ENCODE assay signal across 28 cellular contexts in the genomic region with DNA sequence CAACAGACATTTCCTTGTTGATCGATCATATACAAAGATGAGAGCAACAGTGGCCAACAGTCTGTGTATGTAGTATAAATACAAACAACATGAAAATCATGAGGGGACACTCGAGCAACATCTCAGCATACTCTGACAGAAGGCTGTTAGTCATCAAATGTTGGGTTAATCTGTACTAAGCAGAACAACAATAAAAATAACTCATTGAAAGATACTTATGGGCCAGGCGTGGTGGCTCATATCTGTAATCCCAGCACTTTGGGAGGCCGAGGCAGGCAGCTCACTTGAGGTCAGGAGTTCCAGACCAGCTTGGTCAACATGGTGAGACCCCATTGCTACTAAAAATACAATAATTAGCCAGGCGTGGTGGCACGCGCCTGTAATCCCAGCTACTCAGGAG.
DNase-seq lines count a peak whose midpoint lies in the region; ATAC-seq, FAIRE-seq and TF ChIP-seq lines count a peak whose summit lies in the region.
"Had no signal": no experiment of that assay in that cellular context is flagged by ENCODE, and none has a peak within 500 bp of the region (broad histone marks: within the 10 kb centered on the region; RNA-seq: fewer than 3 reads in every experiment).

No MANE protein-coding gene starts in this region.

- peak; percentile 24 for FAIRE-seq in endothelial cell of umbilical vein (lab: Jason Lieb, UNC)
- FAIRE-seq: A204.1, GM12878, GM12892, GM18507 had no signal

- WGBS in heart right ventricle, 2 donors = 96% methylated on average over 7 of the region's 7 CpGs

- H3K9me3 Mint-ChIP-seq in stimulated activated effector memory CD8-positive, alpha-beta T cell treated with anti-CD3 and anti-CD28 coated beads, Interleukin-12 subunit alpha, Interleukin-12 subunit beta, amount 100 ng/mL, for 72 hours = peaks cover 2% of the 10 kb centered on the region
- H3K9me3 Mint-ChIP-seq in activated T-cell treated with anti-CD3 and anti-CD28 coated beads, Interleukin-2, amount 50 U/mL, for 72 hours = peaks cover 2% of the 10 kb centered on the region in 2 donors

- POLR2A ChIA-PET in endothelial cell of umbilical vein (lab: Charles Lee) = no interaction called here

- no peak overlapping the region for H3K4me2 ChIP-seq in endothelial cell of umbilical vein (ENCODE audit: insufficient read depth, low read length)
- H3K4me2 ChIP-seq: BLaER1 had no signal

- intact Hi-C loops in endothelial cell of umbilical vein (cut with micrococcal nuclease) (no loop called here), heart right ventricle (cut with DNase I) (no loop called here)

- H3K27ac ChIP-seq in endothelial cell of umbilical vein (ENCODE audit: insufficient read depth, low read depth, low read length) (no peak overlapping the region), heart right ventricle (no peak overlapping the region)
- H3K27ac ChIP-seq: BLaER1 had no signal

- H3K9me3 ChIP-seq in endothelial cell of umbilical vein (replicated peaks; ENCODE audit: control insufficient read depth, insufficient read depth, low read length) (no peaks in the 10 kb centered on the region), heart right ventricle (peaks cover 0 to 5% (median 0%) of the 10 kb centered on the region in 11 donors)
- H3K9me3 ChIP-seq: BE2C had no signal

- no peaks in the 10 kb centered on the region for H3K27me3 ChIP-seq in endothelial cell of umbilical vein (ENCODE audit: control insufficient read depth in 2 of 2, insufficient read depth in 2 of 2, low read length in 2 of 2)
- H3K27me3 ChIP-seq in heart right ventricle = no peaks in the 10 kb centered on the region
- H3K27me3 ChIP-seq: BE2C, BLaER1 had no signal

- dilution Hi-C loops in endothelial cell of umbilical vein (cut with MboI; ENCODE audit: extremely low pct_ligation_motif_present, low sequenced_read_pairs) = no loop called here

- TF ChIP-seq POLR2A in endothelial cell of umbilical vein (IDR thresholded peaks at IDR 0.05; ENCODE audit: low read depth, low read length) = no peak

- DNase-seq in LHCN-M2 (ENCODE audit: low read depth) (peak; percentile 8), endothelial cell of umbilical vein (ENCODE audit: low read depth, low spot score) (no peak), iris pigment epithelial cell (ENCODE audit: low read depth) (peak; percentile 34), heart right ventricle (no peak)
- DNase-seq in stimulated activated effector memory CD8-positive, alpha-beta T cell treated with anti-CD3 and anti-CD28 coated beads, Interleukin-12 subunit alpha, Interleukin-12 subunit beta, amount 100 ng/mL, for 72 hours (ENCODE audit: low spot score in 2 of 2) = no peak
- DNase-seq in activated T-cell treated with anti-CD3 and anti-CD28 coated beads, Interleukin-2, amount 50 U/mL, for 72 hours = no peak
- no peak for DNase-seq in effector CD4-positive, alpha-beta T cell
- DNase-seq: 8988T; ACHN; BE2C; C1 segment of cervical spinal cord; CD4-positive, alpha-beta memory T cell; CD4-positive, CD25-positive, alpha-beta regulatory T cell; CD8-positive, alpha-beta memory T cell; COR-L47; DMS 273 treated with DMSO at 0.1 percent for 48 hours; DMS153; DMS53; DMS79; DND-41; EL; GDM1 had no signal

- no peak overlapping the region for H2AFZ ChIP-seq in endothelial cell of umbilical vein (ENCODE audit: low read depth, low read length)

- no peaks in the 10 kb centered on the region for H4K20me1 ChIP-seq in endothelial cell of umbilical vein (replicated peaks; ENCODE audit: control insufficient read depth, extremely low read depth, insufficient read depth, low read length)
- H4K20me1 ChIP-seq: BLaER1 had no signal

- ATAC-seq in heart right ventricle = no peak
- no peak for ATAC-seq in stimulated activated effector memory CD8-positive, alpha-beta T cell treated with anti-CD3 and anti-CD28 coated beads, Interleukin-12 subunit alpha, Interleukin-12 subunit beta, amount 100 ng/mL, for 72 hours
- ATAC-seq in activated T-cell treated with anti-CD3 and anti-CD28 coated beads, Interleukin-2, amount 50 U/mL, for 72 hours (replicated peaks in 1 of 2) = no peak
- ATAC-seq: GM12878 had no signal

- TF ChIP-seq CTCF in endothelial cell of umbilical vein (IDR thresholded peaks at IDR 0.05; ENCODE audit: extremely low read depth in 1 of 2, insufficient read depth in 1 of 2, low read depth in 1 of 2, low read length in 2 of 2) = no peak
- no peak for TF ChIP-seq CTCF in heart right ventricle (IDR thresholded peaks at IDR 0.05)

- H3K79me2 ChIP-seq in endothelial cell of umbilical vein (ENCODE audit: control insufficient read depth, insufficient read depth, low read length) = no peaks in the 10 kb centered on the region

- H3K36me3 Mint-ChIP-seq in stimulated activated effector memory CD8-positive, alpha-beta T cell treated with anti-CD3 and anti-CD28 coated beads, Interleukin-12 subunit alpha, Interleukin-12 subunit beta, amount 100 ng/mL, for 72 hours = no peaks in the 10 kb centered on the region
- H3K36me3 Mint-ChIP-seq in activated T-cell treated with anti-CD3 and anti-CD28 coated beads, Interleukin-2, amount 50 U/mL, for 72 hours (ENCODE audit: insufficient read depth in 2 of 2) = peaks cover 2 to 11% of the 10 kb centered on the region in 2 donors

- CTCF ChIA-PET in endothelial cell of umbilical vein (lab: Charles Lee) = interaction anchor here (0.7 kb wide), 1 partner anchor 54 kb away, joined by 3 read pairs; no protein-coding TSS in a partner anchor

- no peaks in the 10 kb centered on the region for H3K27me3 Mint-ChIP-seq in activated T-cell treated with anti-CD3 and anti-CD28 coated beads, Interleukin-2, amount 50 U/mL, for 72 hours (ENCODE audit: low read depth)
- H3K27me3 Mint-ChIP-seq: CD4-positive, alpha-beta memory T cell; CD4-positive, CD25-positive, alpha-beta regulatory T cell; CD8-positive, alpha-beta memory T cell had no signal

- no peak overlapping the region for H3K9ac ChIP-seq in endothelial cell of umbilical vein (replicated peaks; ENCODE audit: extremely low read depth, insufficient read depth, low read length)
- H3K9ac ChIP-seq: BLaER1 had no signal

- no peaks in the 10 kb centered on the region for H3K9me1 ChIP-seq in endothelial cell of umbilical vein (replicated peaks; ENCODE audit: control insufficient read depth, extremely low read depth, insufficient read depth, low read length)

- no peak overlapping the region for H3K4me3 Mint-ChIP-seq in stimulated activated effector memory CD8-positive, alpha-beta T cell treated with anti-CD3 and anti-CD28 coated beads, Interleukin-12 subunit alpha, Interleukin-12 subunit beta, amount 100 ng/mL, for 72 hours
- H3K4me3 Mint-ChIP-seq in activated T-cell treated with anti-CD3 and anti-CD28 coated beads, Interleukin-2, amount 50 U/mL, for 72 hours = no peak overlapping the region
- H3K4me3 Mint-ChIP-seq: CD14-positive monocyte; CD4-positive, alpha-beta memory T cell; CD4-positive, CD25-positive, alpha-beta regulatory T cell; CD8-positive, alpha-beta memory T cell had no signal

- H3K36me3 ChIP-seq in endothelial cell of umbilical vein (ENCODE audit: control insufficient read depth in 2 of 2, extremely low read depth in 1 of 2, insufficient read depth in 2 of 2, low read length in 2 of 2) (no peaks in the 10 kb centered on the region), heart right ventricle (peaks cover 0 to 3% (median 0%) of the 10 kb centered on the region in 9 donors)
- H3K36me3 ChIP-seq: BE2C had no signal

- peaks cover 8% of the 10 kb centered on the region for H3K4me1 ChIP-seq in endothelial cell of umbilical vein (ENCODE audit: control insufficient read depth, extremely low read depth, insufficient read depth, low read length)
- H3K4me1 ChIP-seq in heart right ventricle = no peaks in the 10 kb centered on the region
- H3K4me1 ChIP-seq: BE2C, BLaER1 had no signal

- no TSS peak for BruUV-seq in endothelial cell of umbilical vein (replicated peaks; lab: Mats Ljungman, UMichigan)

- no peaks in the 10 kb centered on the region for H3K4me1 Mint-ChIP-seq in stimulated activated effector memory CD8-positive, alpha-beta T cell treated with anti-CD3 and anti-CD28 coated beads, Interleukin-12 subunit alpha, Interleukin-12 subunit beta, amount 100 ng/mL, for 72 hours
- H3K4me1 Mint-ChIP-seq in activated T-cell treated with anti-CD3 and anti-CD28 coated beads, Interleukin-2, amount 50 U/mL, for 72 hours (ENCODE audit: low read depth) = no peaks in the 10 kb centered on the region
- H3K4me1 Mint-ChIP-seq: CD14-positive monocyte had no signal

- H3K4me3 ChIP-seq in endothelial cell of umbilical vein (replicated peaks in 1 of 3; ENCODE audit: insufficient read depth in 1 of 3, low read depth in 1 of 3, low read length in 3 of 3) (no peak overlapping the region), heart right ventricle (no peak overlapping the region)
- H3K4me3 ChIP-seq: BLaER1, GM12878 had no signal

- no peak overlapping the region for H3K27ac Mint-ChIP-seq in stimulated activated effector memory CD8-positive, alpha-beta T cell treated with anti-CD3 and anti-CD28 coated beads, Interleukin-12 subunit alpha, Interleukin-12 subunit beta, amount 100 ng/mL, for 72 hours
- H3K27ac Mint-ChIP-seq in activated T-cell treated with anti-CD3 and anti-CD28 coated beads, Interleukin-2, amount 50 U/mL, for 72 hours = no peak overlapping the region
- H3K27ac Mint-ChIP-seq: CD14-positive monocyte; CD4-positive, alpha-beta memory T cell; CD4-positive, CD25-positive, alpha-beta regulatory T cell; CD8-positive, alpha-beta memory T cell had no signal

TF ChIP-seq in endothelial cell of umbilical vein, 7 proteins besides CTCF, POLR2A, EP300 and RAD21:
- TF ChIP-seq MYC (IDR thresholded peaks at IDR 0.05; ENCODE audit: low read depth, low read length) (no peak), EZH2 (IDR thresholded peaks at IDR 0.05; ENCODE audit: borderline replicate concordance, low read depth, low read length, severe bottlenecking) (no peak), POLR2AphosphoS5 (IDR thresholded peaks at IDR 0.05; ENCODE audit: insufficient read depth, low read depth, low read length) (no peak), JUN (IDR thresholded peaks at IDR 0.05; ENCODE audit: borderline replicate concordance, insufficient read depth, insufficient read length, low read depth) (no peak), FOS (IDR thresholded peaks at IDR 0.05; ENCODE audit: borderline replicate concordance, insufficient read depth, low read length) (no peak), GATA2 (IDR thresholded peaks at IDR 0.05; ENCODE audit: insufficient read depth, insufficient read length, low read depth, low read length) (no peak)
- TF ChIP-seq, protein P1, sequence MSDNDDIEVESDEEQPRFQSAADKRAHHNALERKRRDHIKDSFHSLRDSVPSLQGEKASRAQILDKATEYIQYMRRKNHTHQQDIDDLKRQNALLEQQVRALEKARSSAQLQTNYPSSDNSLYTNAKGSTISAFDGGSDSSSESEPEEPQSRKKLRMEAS (IDR thresholded peaks at IDR 0.05; ENCODE audit: insufficient read depth, insufficient read length) = no peak

Comparison
In these comparisons a context has a peak if more than half of its experiments do, and no peak if none do; other contexts are left out.
1. DNase-seq: peak in LHCN-M2 (single experiment) and iris pigment epithelial cell (single experiment); none in endothelial cell of umbilical vein (single experiment), heart right ventricle (0 of 2), stimulated activated effector memory CD8-positive, alpha-beta T cell treated with anti-CD3 and anti-CD28 coated beads, Interleukin-12 subunit alpha, Interleukin-12 subunit beta, amount 100 ng/mL, for 72 hours (0 of 2), activated T-cell treated with anti-CD3 and anti-CD28 coated beads, Interleukin-2, amount 50 U/mL, for 72 hours (0 of 2) and effector CD4-positive, alpha-beta T cell (single experiment).